1 cellular context compared by ENCODE assay signal in the genomic region with DNA sequence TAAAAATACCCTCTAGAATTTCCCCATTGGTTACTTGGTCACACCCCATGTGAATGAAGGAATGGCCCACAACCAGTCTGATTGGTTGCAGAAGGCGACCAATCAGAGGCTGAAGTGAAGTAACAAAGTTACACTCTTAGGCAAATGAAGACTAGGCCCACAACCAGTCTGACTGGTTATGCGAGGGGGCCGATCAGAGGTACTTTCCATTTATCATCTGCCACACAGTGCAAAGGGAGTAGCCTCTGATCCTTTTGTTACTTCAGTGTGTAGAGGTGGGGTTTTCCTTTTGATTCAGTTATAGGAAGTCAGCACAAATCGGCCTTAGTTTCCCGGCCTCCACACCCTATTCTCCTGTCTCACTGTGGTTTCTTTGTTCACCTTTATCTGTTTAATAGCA.
TF ChIP-seq lines count a peak whose summit lies in the region.

No MANE protein-coding gene starts in this region.

TF ChIP-seq in SK-N-SH, 30 proteins besides CTCF, POLR2A, EP300 and RAD21 (continued from another document):
- TF ChIP-seq, protein P1, sequence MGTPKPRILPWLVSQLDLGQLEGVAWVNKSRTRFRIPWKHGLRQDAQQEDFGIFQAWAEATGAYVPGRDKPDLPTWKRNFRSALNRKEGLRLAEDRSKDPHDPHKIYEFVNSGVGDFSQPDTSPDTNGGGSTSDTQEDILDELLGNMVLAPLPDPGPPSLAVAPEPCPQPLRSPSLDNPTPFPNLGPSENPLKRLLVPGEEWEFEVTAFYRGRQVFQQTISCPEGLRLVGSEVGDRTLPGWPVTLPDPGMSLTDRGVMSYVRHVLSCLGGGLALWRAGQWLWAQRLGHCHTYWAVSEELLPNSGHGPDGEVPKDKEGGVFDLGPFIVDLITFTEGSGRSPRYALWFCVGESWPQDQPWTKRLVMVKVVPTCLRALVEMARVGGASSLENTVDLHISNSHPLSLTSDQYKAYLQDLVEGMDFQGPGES (IDR thresholded peaks at IDR 0.05; ENCODE audit: low read depth, low read length) = no peak
- TF ChIP-seq TAF1 (IDR thresholded peaks at IDR 0.05; ENCODE audit: borderline replicate concordance, low read depth, low read length) = no peak
- no peak for TF ChIP-seq JUND (IDR thresholded peaks at IDR 0.05)
- no peak for TF ChIP-seq FOSL2 (IDR thresholded peaks at IDR 0.05; ENCODE audit: borderline replicate concordance, low read depth)
- no peak for TF ChIP-seq POLR2AphosphoS5 (IDR thresholded peaks at IDR 0.05; ENCODE audit: low read depth, low read length)
- no peak for TF ChIP-seq SMC3 (IDR thresholded peaks at IDR 0.05; ENCODE audit: low read depth, low read length)
- TF ChIP-seq, protein P2, sequence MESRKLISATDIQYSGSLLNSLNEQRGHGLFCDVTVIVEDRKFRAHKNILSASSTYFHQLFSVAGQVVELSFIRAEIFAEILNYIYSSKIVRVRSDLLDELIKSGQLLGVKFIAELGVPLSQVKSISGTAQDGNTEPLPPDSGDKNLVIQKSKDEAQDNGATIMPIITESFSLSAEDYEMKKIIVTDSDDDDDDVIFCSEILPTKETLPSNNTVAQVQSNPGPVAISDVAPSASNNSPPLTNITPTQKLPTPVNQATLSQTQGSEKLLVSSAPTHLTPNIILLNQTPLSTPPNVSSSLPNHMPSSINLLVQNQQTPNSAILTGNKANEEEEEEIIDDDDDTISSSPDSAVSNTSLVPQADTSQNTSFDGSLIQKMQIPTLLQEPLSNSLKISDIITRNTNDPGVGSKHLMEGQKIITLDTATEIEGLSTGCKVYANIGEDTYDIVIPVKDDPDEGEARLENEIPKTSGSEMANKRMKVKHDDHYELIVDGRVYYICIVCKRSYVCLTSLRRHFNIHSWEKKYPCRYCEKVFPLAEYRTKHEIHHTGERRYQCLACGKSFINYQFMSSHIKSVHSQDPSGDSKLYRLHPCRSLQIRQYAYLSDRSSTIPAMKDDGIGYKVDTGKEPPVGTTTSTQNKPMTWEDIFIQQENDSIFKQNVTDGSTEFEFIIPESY (IDR thresholded peaks at IDR 0.05; ENCODE audit: borderline replicate concordance, low read depth) = no peak
- no peak for TF ChIP-seq GABPA (IDR thresholded peaks at IDR 0.05; ENCODE audit: low read depth)
- no peak for TF ChIP-seq TEAD4 (IDR thresholded peaks at IDR 0.05; ENCODE audit: borderline replicate concordance, insufficient read depth)
